In genomic region chr11:85682330-85683305, GRCh38 we compare ENCODE assay signal across 8 cellular contexts. TPM values are rescaled to one million over a fixed set of nuclear protein-coding genes. Genes with fewer than 3 reads are reported as not detected.
A peak's percentile ranks its signal among the peaks of the same experiment; 100 is the strongest.
DNase-seq lines count a peak whose midpoint lies in the region; ATAC-seq and TF ChIP-seq lines count a peak whose summit lies in the region.

No MANE protein-coding gene starts in this region.

- no peak overlapping the region for H3K27ac ChIP-seq in subcutaneous abdominal adipose tissue (ENCODE audit: low read depth, low read length)

- H3K9ac ChIP-seq in subcutaneous abdominal adipose tissue (ENCODE audit: low read length in 5 of 5) = peak overlapping the region in 4 of 5 donors; percentile 36 to 78 (median 70)

- in situ Hi-C loops in Caki2 (cut with HindIII; ENCODE audit: low pct_unique_long_range_greater_than_20kb, low sequenced_read_pairs) = no loop called here

- H3K4me3 ChIP-seq in epithelial cell of proximal tubule (ENCODE audit: low read depth, low read length) (peak overlapping the region; percentile 76), subcutaneous abdominal adipose tissue (ENCODE audit: low read depth in 1 of 5, low read length in 5 of 5) (peak overlapping the region; percentile 61 to 81 (median 73))

- peaks cover 0 to 27% (median 25%) of the 10 kb centered on the region in 5 donors for H3K4me1 ChIP-seq in subcutaneous abdominal adipose tissue (ENCODE audit: control insufficient read depth in 5 of 5, insufficient read depth in 5 of 5, low read length in 5 of 5)

- H3K9me3 ChIP-seq in subcutaneous abdominal adipose tissue (ENCODE audit: control insufficient read depth in 5 of 5, low read length in 5 of 5) = no peaks in the 10 kb centered on the region

- DNase-seq in Caki2 (ENCODE audit: low read depth) (peak; percentile 63), NCI-H1694 (lab: John Stamatoyannopoulos, UW) (peak; percentile 12), epithelial cell of proximal tubule (ENCODE audit: low read depth) (no peak), nucleus accumbens (lab: John Stamatoyannopoulos, UW) (peak in 52 of 56 donors; percentile 3 to 86 (median 43)), NOMO-1 treated with dmso at 0.1 percent for 144 hours (lab: John Stamatoyannopoulos, UW; ENCODE audit: unreplicated experiment) (no peak)
- DNase-seq in activated CD8-positive, alpha-beta memory T cell treated with anti-CD3 and anti-CD28 coated beads for 4 hours (ENCODE audit: low read depth in 2 of 2) = peak; percentile 40 to 41

- ATAC-seq in GM21576 (IDR thresholded peaks at IDR 0.05; ENCODE audit: unreplicated experiment) = peak; percentile 62

- TF ChIP-seq CTCF in epithelial cell of proximal tubule (conservative IDR thresholded peaks at IDR 0.05; ENCODE audit: low read depth, low read length) = no peak

- no peaks in the 10 kb centered on the region for H3K36me3 ChIP-seq in subcutaneous abdominal adipose tissue (ENCODE audit: control insufficient read depth in 5 of 5, insufficient read depth in 5 of 5, low read length in 5 of 5)

- H3K27me3 ChIP-seq in subcutaneous abdominal adipose tissue (ENCODE audit: control insufficient read depth in 5 of 5, insufficient read depth in 4 of 5, low read length in 5 of 5) = no peaks in the 10 kb centered on the region

RNA-seq across cellular contexts. Expression of gene CCDC89, which starts 3.4 kb away (rescaled TPM):
- 0.30 TPM in 1 of 2 replicates, not detected in the other for total RNA-seq in Caki2 (2014; rRNA removed; shearing (Covaris generic); ENCODE audit: low replicate concordance)
- 0.51 TPM in 1 of 2 replicates, not detected in the other for total RNA-seq in epithelial cell of proximal tubule

RNA-seq across cellular contexts. Expression of gene CREBZF, which starts 17.7 kb away (rescaled TPM):
- 27.3 and 34.2 TPM in 2 replicates for total RNA-seq in Caki2 (2014; rRNA removed; shearing (Covaris generic); ENCODE audit: low replicate concordance)
- 20.6 and 24.7 TPM in 2 replicates for total RNA-seq in epithelial cell of proximal tubule

RNA-seq across cellular contexts. Expression of gene TMEM126A, which starts 34.9 kb away (rescaled TPM):
- 26.8 and 30.6 TPM in 2 replicates for total RNA-seq in Caki2 (2014; rRNA removed; shearing (Covaris generic); ENCODE audit: low replicate concordance)
- total RNA-seq in epithelial cell of proximal tubule = 24.3 and 24.6 TPM in 2 replicates

RNA-seq across cellular contexts. Expression of gene TMEM126B, which starts 54.2 kb away (rescaled TPM):
- 48.0 and 49.5 TPM in 2 replicates for total RNA-seq in Caki2 (2014; rRNA removed; shearing (Covaris generic); ENCODE audit: low replicate concordance)
- 68.8 and 86.8 TPM in 2 replicates for total RNA-seq in epithelial cell of proximal tubule

RNA-seq across cellular contexts. Expression of gene DLG2, which starts 55.5 kb away (rescaled TPM):
- total RNA-seq in Caki2 (2014; rRNA removed; shearing (Covaris generic); ENCODE audit: low replicate concordance) = 0.06 and 0.20 TPM in 2 replicates
- total RNA-seq in epithelial cell of proximal tubule = 0.17 and 0.58 TPM in 2 replicates

Comparison
In these comparisons a context has a peak if more than half of its experiments do, and no peak if none do; other contexts are left out.
1. DNase-seq: peak in Caki2 (single experiment), NCI-H1694 (single experiment), activated CD8-positive, alpha-beta memory T cell treated with anti-CD3 and anti-CD28 coated beads for 4 hours (2 of 2) and nucleus accumbens (52 of 56); none in epithelial cell of proximal tubule (single experiment) and NOMO-1 treated with dmso at 0.1 percent for 144 hours (single experiment).